In genomic region chr1:1697358-1698183, GRCh38 we compare ENCODE assay signal across 7 cellular contexts. TPM values are rescaled to one million over a fixed set of nuclear protein-coding genes. Genes with fewer than 3 reads are reported as not detected.
DNase-seq lines count a peak whose midpoint lies in the region; ATAC-seq, FAIRE-seq and TF ChIP-seq lines count a peak whose summit lies in the region.
"Not testable (repeated sequence)": the region's sequence is repeated elsewhere in the genome, so short reads cannot be mapped to it uniquely, and the experiment has no call there.

No MANE protein-coding gene starts in this region.

- intact Hi-C loops in activated CD4-positive, alpha-beta T cell treated with anti-CD3 and anti-CD28 coated beads, Interleukin-2, amount 10 ng/mL, durations not matched to agents 24 days and 14 days (cut with micrococcal nuclease); right cardiac atrium (cut with DNase I); pancreas (cut with DNase I); testis (cut with DNase I; ENCODE audit: low total_unique reads): not testable (repeated sequence)

- not testable (repeated sequence) for H3K4me3 Mint-ChIP-seq in activated CD4-positive, alpha-beta T cell treated with anti-CD3 and anti-CD28 coated beads, Interleukin-2, amount 10 ng/mL, durations not matched to agents 24 days and 14 days

- not testable (repeated sequence) for FAIRE-seq in pancreas (lab: Jason Lieb, UNC)

- 80% methylated on average over 20 of the region's 26 CpGs for WGBS in right cardiac atrium
- WGBS in pancreas, 2 donors, result 65 to 76% methylated on average over 18 to 20 of the region's 26 CpGs
- WGBS in testis, 2 donors, result 77 to 78% methylated on average over 7 to 21 of the region's 26 CpGs

- H3K4me3 ChIP-seq in H7 (ENCODE audit: insufficient read depth, low read depth, low read length); right cardiac atrium (ENCODE audit: low read length); pancreas; testis: not testable (repeated sequence)

- not testable (repeated sequence) for H3K27ac ChIP-seq in right cardiac atrium (ENCODE audit: low read length); pancreas; testis

- H3K4me1 ChIP-seq in right cardiac atrium (ENCODE audit: control insufficient read depth, insufficient read depth, low read length); pancreas; testis: not testable (repeated sequence)

- not testable (repeated sequence) for H3K9me3 Mint-ChIP-seq in activated CD4-positive, alpha-beta T cell treated with anti-CD3 and anti-CD28 coated beads, Interleukin-2, amount 10 ng/mL, durations not matched to agents 24 days and 14 days

- H3K27me3 ChIP-seq in H7 (ENCODE audit: control insufficient read depth, insufficient read depth, low read length); right cardiac atrium (ENCODE audit: control insufficient read depth, insufficient read depth); pancreas; testis: not testable (repeated sequence)

- not testable (repeated sequence) for H3K4me1 Mint-ChIP-seq in activated CD4-positive, alpha-beta T cell treated with anti-CD3 and anti-CD28 coated beads, Interleukin-2, amount 10 ng/mL, durations not matched to agents 24 days and 14 days

- DNase-seq in H7 (peak; percentile 21), right cardiac atrium (peak in 2 of 3 donors; percentile 23 to 44), mesenteric fat pad (ENCODE audit: low spot score) (peak; percentile 85), pancreas (peak in 4 of 6 donors; percentile 7 to 66 (median 43)), testis (peak; percentile 8)
- DNase-seq in activated CD4-positive, alpha-beta T cell treated with anti-CD3 and anti-CD28 coated beads, Interleukin-2, amount 10 ng/mL, durations not matched to agents 24 days and 14 days, result peak; percentile 49
- DNase-seq in activated effector memory CD4-positive, alpha-beta T cell treated with anti-CD3 and anti-CD28 coated beads, Interleukin-2, amount 50 U/mL, for 16 hours, result peak; percentile 60

- not testable (repeated sequence) for TF ChIP-seq POLR2A in testis (IDR thresholded peaks at IDR 0.05)

- ATAC-seq in right cardiac atrium, pancreas: not testable (repeated sequence)

- not testable (repeated sequence) for H3K27me3 Mint-ChIP-seq in activated CD4-positive, alpha-beta T cell treated with anti-CD3 and anti-CD28 coated beads, Interleukin-2, amount 10 ng/mL, durations not matched to agents 24 days and 14 days

- H3K36me3 Mint-ChIP-seq in activated CD4-positive, alpha-beta T cell treated with anti-CD3 and anti-CD28 coated beads, Interleukin-2, amount 10 ng/mL, durations not matched to agents 24 days and 14 days (ENCODE audit: low read depth), result not testable (repeated sequence)

- not testable (repeated sequence) for H3K36me3 ChIP-seq in H7 (replicated peaks; ENCODE audit: control insufficient read depth, insufficient read depth, low read length); pancreas; testis (ENCODE audit: low read depth, missing control alignments)

- not testable (repeated sequence) for H3K9me3 ChIP-seq in right cardiac atrium (ENCODE audit: control insufficient read depth, low read length); pancreas; testis

- TF ChIP-seq CTCF in pancreas (IDR thresholded peaks at IDR 0.05); testis (IDR thresholded peaks at IDR 0.05): not testable (repeated sequence)

- H3K27ac Mint-ChIP-seq in activated CD4-positive, alpha-beta T cell treated with anti-CD3 and anti-CD28 coated beads, Interleukin-2, amount 10 ng/mL, durations not matched to agents 24 days and 14 days, result not testable (repeated sequence)

RNA-seq across cellular contexts. Expression of gene SLC35E2B, which starts 5.0 kb away (rescaled TPM):
- 47.4 and 54.8 TPM in 2 replicates for total RNA-seq in H7 (2014; rRNA removed; shearing (Covaris generic))
- total RNA-seq in activated CD4-positive, alpha-beta T cell treated with anti-CD3 and anti-CD28 coated beads, Interleukin-2, amount 10 ng/mL, durations not matched to agents 24 days and 14 days, result 40.3 and 41.5 TPM in 2 replicates
- total RNA-seq in right cardiac atrium (10 to 100 TPM; 16.9 to 29.5 (median 26.2) TPM), mesenteric fat pad (27.7 TPM), pancreas (10 to 100 TPM; 12.1 to 45.4 (median 24.0) TPM), testis (10 to 100 TPM; 48.8 to 50.0 TPM)
- polyA plus RNA-seq in right cardiac atrium (14.3 TPM), pancreas (10 to 100 TPM; 23.4 to 26.0 TPM), testis (ENCODE audit: insufficient read depth, low read depth, low replicate concordance) (25.9 TPM)

RNA-seq across cellular contexts. Expression of gene CDK11A, which starts 26.6 kb away (rescaled TPM):
- 18.6 and 26.2 TPM in 2 replicates for total RNA-seq in H7 (2014; rRNA removed; shearing (Covaris generic))
- total RNA-seq in activated CD4-positive, alpha-beta T cell treated with anti-CD3 and anti-CD28 coated beads, Interleukin-2, amount 10 ng/mL, durations not matched to agents 24 days and 14 days, result 68.3 and 70.4 TPM in 2 replicates
- total RNA-seq in right cardiac atrium (10 to 100 TPM; 16.9 to 25.4 (median 21.8) TPM), mesenteric fat pad (45.5 TPM), pancreas (10 to 100 TPM; 13.2 to 22.0 (median 16.7) TPM), testis (100 to 1,000 TPM in 1 of 2 donors, 10 to 100 TPM in 1; 75.9 to 153 TPM)
- polyA plus RNA-seq in right cardiac atrium (21.6 TPM), pancreas (100 to 1,000 TPM in 1 of 2 donors, 10 to 100 TPM in 1; 63.5 to 111 TPM), testis (ENCODE audit: insufficient read depth, low read depth, low replicate concordance) (44.8 TPM)

RNA-seq across cellular contexts. Expression of gene CDK11B, which starts 38.8 kb away (rescaled TPM):
- 12.0 and 16.8 TPM in 2 replicates for total RNA-seq in H7 (2014; rRNA removed; shearing (Covaris generic))
- 38.0 and 40.4 TPM in 2 replicates for total RNA-seq in activated CD4-positive, alpha-beta T cell treated with anti-CD3 and anti-CD28 coated beads, Interleukin-2, amount 10 ng/mL, durations not matched to agents 24 days and 14 days
- 10 to 100 TPM; 18.8 to 20.6 (median 19.7) TPM for total RNA-seq in right cardiac atrium
- 27.0 TPM for polyA plus RNA-seq in right cardiac atrium
- 20.8 TPM for total RNA-seq in mesenteric fat pad
- total RNA-seq in pancreas, result 10 to 100 TPM in 4 of 6 donors, 1 to 10 TPM in 2; 9.0 to 11.1 (median 10.6) TPM
- polyA plus RNA-seq in pancreas, result 10 to 100 TPM; 28.8 to 31.8 TPM
- 10 to 100 TPM; 48.1 to 56.0 TPM for total RNA-seq in testis
- 57.7 TPM for polyA plus RNA-seq in testis (ENCODE audit: insufficient read depth, low read depth, low replicate concordance)

Comparison
In these comparisons a context has a peak if more than half of its experiments do, and no peak if none do; other contexts are left out.
1. DNase-seq: peak in every context shown above with its lines; median percentile 85 in mesenteric fat pad; 60 in activated effector memory CD4-positive, alpha-beta T cell treated with anti-CD3 and anti-CD28 coated beads, Interleukin-2, amount 50 U/mL, for 16 hours; 49 in activated CD4-positive, alpha-beta T cell treated with anti-CD3 and anti-CD28 coated beads, Interleukin-2, amount 10 ng/mL, durations not matched to agents 24 days and 14 days; 43 in pancreas; 34 in right cardiac atrium; 21 in H7; 8 in testis.